8 cellular contexts compared by ENCODE assay signal in genomic region chr1:205294175-205294913, GRCh38. TPM values are rescaled to one million over a fixed set of nuclear protein-coding genes. Genes with fewer than 3 reads are reported as not detected.
A peak's percentile ranks its signal among the peaks of the same experiment; 100 is the strongest.
DNase-seq lines count a peak whose midpoint lies in the region; ATAC-seq and TF ChIP-seq lines count a peak whose summit lies in the region.

No MANE protein-coding gene starts in this region.

- TF ChIP-seq CTCF in fibroblast of mammary gland (conservative IDR thresholded peaks at IDR 0.05; ENCODE audit: control insufficient read depth, insufficient read depth, low read depth, low read length): no peak
- TF ChIP-seq CTCF in neural crest cell (conservative IDR thresholded peaks at IDR 0.05): no peak

- no peaks in the 10 kb centered on the region for H3K36me3 ChIP-seq in CD4-positive, CD25-positive, alpha-beta regulatory T cell (ENCODE audit: control insufficient read depth, insufficient read depth, low read length)
- H3K36me3 ChIP-seq in CD8-positive, alpha-beta memory T cell (ENCODE audit: insufficient read depth, low read length): no peaks in the 10 kb centered on the region

- H3K4me1 ChIP-seq in CD4-positive, CD25-positive, alpha-beta regulatory T cell (ENCODE audit: control insufficient read depth, insufficient read depth, low read length, poor library complexity, severe bottlenecking): peaks cover 18% of the 10 kb centered on the region
- H3K4me1 ChIP-seq in CD8-positive, alpha-beta memory T cell (ENCODE audit: insufficient read depth, low read length): peaks cover 53% of the 10 kb centered on the region

- CTCF ChIA-PET in HEK293T (lab: Yijun Ruan, JAX): interaction anchor here (0.5 to 2.1 kb wide), 5 partner anchors 8 to 200 kb away, joined by 3 to 9 read pairs (median 3); no protein-coding TSS in a partner anchor
- CTCF ChIA-PET in CD8-positive, alpha-beta memory T cell (lab: Charles Lee): interaction anchor here (1.0 to 5.1 kb wide), 6 partner anchors 10 to 230 kb away, joined by 3 to 45 read pairs (median 4); no protein-coding TSS in a partner anchor

- no peak for ATAC-seq in CD4-positive, CD25-positive, alpha-beta regulatory T cell (ENCODE audit: low read depth in 2 of 2)
- no peak for ATAC-seq in GM18517 (IDR thresholded peaks at IDR 0.05; ENCODE audit: unreplicated experiment)

- POLR2A ChIA-PET in HEK293T (lab: Yijun Ruan, JAX): no interaction called here
- POLR2A ChIA-PET in CD8-positive, alpha-beta memory T cell (lab: Charles Lee): interaction anchor here (0.9 to 1.1 kb wide), 2 partner anchors 9 to 20 kb away, joined by 3 read pairs; no protein-coding TSS in a partner anchor

- no peaks in the 10 kb centered on the region for H3K9me3 Mint-ChIP-seq in CD4-positive, CD25-positive, alpha-beta regulatory T cell
- no peaks in the 10 kb centered on the region for H3K9me3 Mint-ChIP-seq in neural crest cell
- H3K9me3 Mint-ChIP-seq in CD8-positive, alpha-beta memory T cell: no peaks in the 10 kb centered on the region

- H3K27me3 Mint-ChIP-seq in CD4-positive, CD25-positive, alpha-beta regulatory T cell: peaks cover 8% of the 10 kb centered on the region
- H3K27me3 Mint-ChIP-seq in neural crest cell (ENCODE audit: low read depth): no peaks in the 10 kb centered on the region
- H3K27me3 Mint-ChIP-seq in CD8-positive, alpha-beta memory T cell: no peaks in the 10 kb centered on the region

- no peak for DNase-seq in CD4-positive, CD25-positive, alpha-beta regulatory T cell
- DNase-seq in OCI-M1 (lab: John Stamatoyannopoulos, UW) (peak; percentile 26), fibroblast of mammary gland (ENCODE audit: low read depth) (peak; percentile 90), neural crest cell (ENCODE audit: low read depth, low spot score) (no peak), HEK293T (ENCODE audit: extremely low spot score) (no peak)
- no peak for DNase-seq in activated CD4-positive, alpha-beta T cell treated with anti-CD3 and anti-CD28 coated beads for 1 hour
- DNase-seq in CD8-positive, alpha-beta memory T cell: no peak

- no peak overlapping the region for H3K4me3 ChIP-seq in CD4-positive, CD25-positive, alpha-beta regulatory T cell (ENCODE audit: low read depth, low read length)
- H3K4me3 ChIP-seq in fibroblast of mammary gland (ENCODE audit: control insufficient read depth, low read depth, low read length): no peak overlapping the region
- H3K4me3 ChIP-seq in CD8-positive, alpha-beta memory T cell (ENCODE audit: low read length): no peak overlapping the region

- no peak overlapping the region for H3K27ac ChIP-seq in CD4-positive, CD25-positive, alpha-beta regulatory T cell (ENCODE audit: insufficient read depth, low read length, poor library complexity, severe bottlenecking)
- H3K27ac ChIP-seq in CD8-positive, alpha-beta memory T cell (ENCODE audit: low read depth, low read length): no peak overlapping the region

- H3K27ac Mint-ChIP-seq in CD4-positive, CD25-positive, alpha-beta regulatory T cell: peak overlapping the region; percentile 48 to 66 (median 55)
- H3K27ac Mint-ChIP-seq in neural crest cell (ENCODE audit: unreplicated experiment): peak overlapping the region; percentile 93
- H3K27ac Mint-ChIP-seq in CD8-positive, alpha-beta memory T cell: peak overlapping the region in 4 of 8 donors; percentile 11 to 68 (median 18)

- peaks cover 20 to 90% (median 37%) of the 10 kb centered on the region in 4 donors for H3K4me1 Mint-ChIP-seq in CD4-positive, CD25-positive, alpha-beta regulatory T cell
- peaks cover 61% of the 10 kb centered on the region for H3K4me1 Mint-ChIP-seq in neural crest cell
- H3K4me1 Mint-ChIP-seq in CD8-positive, alpha-beta memory T cell: peaks cover 55 to 83% (median 69%) of the 10 kb centered on the region in 3 donors

- no peaks in the 10 kb centered on the region for H3K36me3 Mint-ChIP-seq in CD4-positive, CD25-positive, alpha-beta regulatory T cell
- no peaks in the 10 kb centered on the region for H3K36me3 Mint-ChIP-seq in neural crest cell (ENCODE audit: low read depth)
- H3K36me3 Mint-ChIP-seq in CD8-positive, alpha-beta memory T cell: no peaks in the 10 kb centered on the region

- H3K9me3 ChIP-seq in CD4-positive, CD25-positive, alpha-beta regulatory T cell (ENCODE audit: control insufficient read depth in 2 of 2, low read length in 2 of 2): no peaks in the 10 kb centered on the region
- H3K9me3 ChIP-seq in CD8-positive, alpha-beta memory T cell (ENCODE audit: low read length): no peaks in the 10 kb centered on the region

- no peak overlapping the region for H3K4me3 Mint-ChIP-seq in CD4-positive, CD25-positive, alpha-beta regulatory T cell
- peak overlapping the region; percentile 68 for H3K4me3 Mint-ChIP-seq in neural crest cell
- H3K4me3 Mint-ChIP-seq in CD8-positive, alpha-beta memory T cell: no peak overlapping the region

- H3K27me3 ChIP-seq in CD4-positive, CD25-positive, alpha-beta regulatory T cell (ENCODE audit: control insufficient read depth, insufficient read depth, low read length): no peaks in the 10 kb centered on the region
- no peaks in the 10 kb centered on the region for H3K27me3 ChIP-seq in CD8-positive, alpha-beta memory T cell (ENCODE audit: insufficient read depth, low read length, poor library complexity, severe bottlenecking)

TF ChIP-seq in HEK293T, 16 proteins besides CTCF, POLR2A, EP300 and RAD21:
- TF ChIP-seq L3MBTL2 (conservative IDR thresholded peaks at IDR 0.05): no peak
- TF ChIP-seq LEF1 (IDR thresholded peaks at IDR 0.05; ENCODE audit: borderline replicate concordance): no peak
- TF ChIP-seq ZNF384 (IDR thresholded peaks at IDR 0.05): no peak
- TF ChIP-seq SP1 (IDR thresholded peaks at IDR 0.05): no peak
- TF ChIP-seq NFRKB (IDR thresholded peaks at IDR 0.05): no peak
- TF ChIP-seq PKNOX1 (IDR thresholded peaks at IDR 0.05): no peak
- TF ChIP-seq TARDBP (IDR thresholded peaks at IDR 0.05): no peak

RNA-seq across cellular contexts. Expression of gene NUAK2, which starts 27.2 kb away (rescaled TPM):
- total RNA-seq in CD4-positive, CD25-positive, alpha-beta regulatory T cell: 9.9 TPM
- 10 to 100 TPM; 13.2 to 41.3 (median 25.4) TPM for polyA plus RNA-seq in CD4-positive, CD25-positive, alpha-beta regulatory T cell
- 14.7 and 15.4 TPM in 2 replicates for total RNA-seq in neural crest cell
- 1 to 10 TPM; 4.5 to 4.7 TPM for total RNA-seq in CD8-positive, alpha-beta memory T cell
- 32.1 TPM for polyA plus RNA-seq in CD8-positive, alpha-beta memory T cell

Comparison
In these comparisons a context has a peak if more than half of its experiments do, and no peak if none do; other contexts are left out.
1. DNase-seq: peak in OCI-M1 (single experiment) and fibroblast of mammary gland (single experiment); none in CD4-positive, CD25-positive, alpha-beta regulatory T cell (0 of 3), neural crest cell (single experiment), HEK293T (single experiment), activated CD4-positive, alpha-beta T cell treated with anti-CD3 and anti-CD28 coated beads for 1 hour (single experiment) and CD8-positive, alpha-beta memory T cell (0 of 5).